Comparison of ENCODE assay signal across 24 cellular contexts in the genomic region with DNA sequence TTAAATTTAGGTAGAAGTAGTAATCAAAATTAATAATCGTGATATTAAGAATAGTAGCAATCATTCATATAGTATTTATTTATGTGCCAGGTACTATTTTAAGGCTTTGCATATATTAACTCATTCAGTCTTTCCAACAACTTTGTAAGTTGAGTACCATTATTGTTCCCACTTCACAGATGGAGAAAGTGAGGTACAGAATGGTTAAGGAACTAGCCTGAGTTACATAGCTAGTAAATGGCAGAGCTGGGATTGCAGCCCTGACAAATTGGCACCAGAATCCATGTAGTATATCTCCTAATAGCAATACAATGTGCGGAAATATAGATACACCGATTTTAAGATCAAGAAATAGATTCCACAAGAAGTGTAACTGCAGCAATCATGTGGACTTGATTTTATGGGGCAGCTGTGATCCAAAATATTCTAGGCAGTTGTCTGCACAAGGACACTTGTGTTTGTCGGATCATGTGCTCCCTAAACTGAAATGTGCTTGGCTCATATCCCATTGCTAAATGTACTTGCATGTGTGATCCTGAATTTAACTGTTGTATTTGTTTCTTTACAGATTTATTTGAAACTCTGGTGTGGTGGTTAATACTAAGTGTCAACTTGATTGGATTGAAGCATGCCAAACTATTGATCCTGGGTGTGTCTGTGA.
"Had no signal": no experiment of that assay in that cellular context is flagged by ENCODE, and none has a peak within 500 bp of the region (broad histone marks: within the 10 kb centered on the region; RNA-seq: fewer than 3 reads in every experiment).

No MANE protein-coding gene starts in this region.

- H3K9me3 Mint-ChIP-seq: memory B cell, mesothelial cell of epicardium, type B pancreatic cell had no signal

- H3K4me3 Mint-ChIP-seq: memory B cell, mesothelial cell of epicardium, nephron progenitor cell, type B pancreatic cell had no signal

- FAIRE-seq: endometrium, small intestine, urothelium cell line had no signal

- H3K27me3 Mint-ChIP-seq: memory B cell, naive B cell, type B pancreatic cell had no signal

- H3K4me2 ChIP-seq: hepatocyte had no signal

- H3K9me3 ChIP-seq: esophagus squamous epithelium, lower lobe of right lung, psoas muscle, sigmoid colon, suprapubic skin, thyroid gland had no signal

- H3K9ac ChIP-seq: parathyroid adenoma had no signal

- H3K4me3 ChIP-seq: esophagus squamous epithelium, hepatocyte, lower lobe of right lung, psoas muscle, sigmoid colon, suprapubic skin, thyroid gland had no signal

- ATAC-seq: foreskin keratinocyte, left lobe of liver, lower lobe of right lung, psoas muscle had no signal

- H3K4me1 Mint-ChIP-seq: mesothelial cell of epicardium had no signal

- H3K4me1 ChIP-seq: foreskin keratinocyte, lower lobe of right lung, parathyroid adenoma, psoas muscle, sigmoid colon, suprapubic skin, thyroid gland had no signal

- H3K27ac Mint-ChIP-seq: memory B cell, mesothelial cell of epicardium, naive B cell, nephron progenitor cell, type B pancreatic cell had no signal

- DNase-seq: effector memory CD4-positive, alpha-beta T cell; esophagus squamous epithelium; foreskin keratinocyte; head of caudate nucleus; kidney glomerular epithelial cell; lower lobe of right lung; naive B cell; nephron progenitor cell; psoas muscle; retina; sigmoid colon; small intestine; stimulated activated CD4-positive, alpha-beta T cell treated with anti-CD3 and anti-CD28 coated beads, Interleukin-12 subunit alpha, Interleukin-12 subunit beta, amount 100 ng/mL, for 4 hours; stimulated activated naive CD4-positive, alpha-beta T cell treated with Interleukin-2 at 50 U/mL for 16 hours; thyroid gland had no signal

- H3K36me3 ChIP-seq: esophagus squamous epithelium, lower lobe of right lung, sigmoid colon, suprapubic skin, thyroid gland had no signal

- H3K27ac ChIP-seq: esophagus squamous epithelium, foreskin keratinocyte, hepatocyte, lower lobe of right lung, parathyroid adenoma, psoas muscle, sigmoid colon, suprapubic skin, thyroid gland had no signal

- H2AFZ ChIP-seq: hepatocyte, parathyroid adenoma had no signal

- H3K79me2 ChIP-seq: hepatocyte, parathyroid adenoma had no signal

- H3K36me3 Mint-ChIP-seq: memory B cell, mesothelial cell of epicardium, naive B cell, type B pancreatic cell had no signal

- H3K27me3 ChIP-seq: esophagus squamous epithelium, foreskin keratinocyte, hepatocyte, sigmoid colon, suprapubic skin, thyroid gland had no signal
